Comparison of ENCODE assay signal across 32 cellular contexts in the genomic region with DNA sequence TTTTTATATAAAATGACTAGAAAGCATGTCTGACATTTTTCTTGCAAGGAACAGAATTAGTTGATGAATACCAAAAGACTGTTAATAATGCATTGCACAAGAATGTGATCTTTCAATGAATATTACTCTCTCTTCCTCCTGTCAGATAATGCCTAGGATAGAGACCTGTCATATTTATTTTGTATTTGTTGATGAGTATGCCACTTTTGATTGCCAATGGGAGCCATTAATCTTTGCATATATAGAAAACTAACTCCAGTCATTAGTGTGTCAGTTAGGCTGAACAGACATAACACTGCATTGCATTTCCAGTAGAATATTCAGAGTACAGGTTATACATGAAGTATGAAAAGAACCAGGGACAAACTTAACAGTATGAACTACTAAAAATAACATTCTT.
DNase-seq lines count a peak whose midpoint lies in the region; TF ChIP-seq lines count a peak whose summit lies in the region.
"Had no signal": no experiment of that assay in that cellular context is flagged by ENCODE, and none has a peak within 500 bp of the region (broad histone marks: within the 10 kb centered on the region; RNA-seq: fewer than 3 reads in every experiment).

No MANE protein-coding gene starts in this region.

- H3K79me2 ChIP-seq in Karpas-422 (ENCODE audit: low read length): no peaks in the 10 kb centered on the region
- H3K79me2 ChIP-seq in SU-DHL-6 (ENCODE audit: insufficient read depth, low read length): no peaks in the 10 kb centered on the region
- no peaks in the 10 kb centered on the region for H3K79me2 ChIP-seq in neural cell (replicated peaks; ENCODE audit: insufficient read depth, low read length)

- TF ChIP-seq RAD21 in neural cell (conservative IDR thresholded peaks at IDR 0.05): no peak

- H4K20me1 ChIP-seq in Karpas-422 (ENCODE audit: insufficient read depth, low read depth, low read length) (no peaks in the 10 kb centered on the region), SU-DHL-6 (ENCODE audit: low read depth, low read length) (no peaks in the 10 kb centered on the region), neural cell (ENCODE audit: insufficient read depth) (no peaks in the 10 kb centered on the region)
- H4K20me1 ChIP-seq: BLaER1; BLaER1 treated with 17β-estradiol and CSF1 and Interleukin-3, amounts not matched to agents 10 nM and 100 nM had no signal

- no peaks in the 10 kb centered on the region for H3F3A ChIP-seq in SU-DHL-6 (ENCODE audit: insufficient read depth)
- no peaks in the 10 kb centered on the region for H3F3A ChIP-seq in neural cell (ENCODE audit: insufficient read depth, low read length, poor library complexity, severe bottlenecking)

- no peaks in the 10 kb centered on the region for H3K9me3 ChIP-seq in Karpas-422 (ENCODE audit: low read length)
- no peaks in the 10 kb centered on the region for H3K9me3 ChIP-seq in SU-DHL-6 (ENCODE audit: insufficient read depth, low read length)
- H3K9me3 ChIP-seq in neural cell (ENCODE audit: low read length): no peaks in the 10 kb centered on the region
- H3K9me3 ChIP-seq: A549; BE2C; BLaER1; BLaER1 treated with 17β-estradiol and CSF1 and Interleukin-3, amounts not matched to agents 10 nM and 100 nM; Caco-2 had no signal

- H3K36me3 Mint-ChIP-seq in CD14-positive monocyte: no peaks in the 10 kb centered on the region
- H3K36me3 Mint-ChIP-seq: CD4-positive, alpha-beta memory T cell; CD4-positive, CD25-positive, alpha-beta regulatory T cell; CD8-positive, alpha-beta T cell had no signal

- peaks cover 0 to 3% (median 1%) of the 10 kb centered on the region in 7 donors for H3K9me3 Mint-ChIP-seq in CD14-positive monocyte

- H3K27me3 ChIP-seq in Karpas-422 (ENCODE audit: low read length): no peaks in the 10 kb centered on the region
- no peaks in the 10 kb centered on the region for H3K27me3 ChIP-seq in SU-DHL-6 (ENCODE audit: low read length)
- no peaks in the 10 kb centered on the region for H3K27me3 ChIP-seq in neural cell (ENCODE audit: insufficient read depth, low read depth, low read length)
- H3K27me3 ChIP-seq: BE2C; BLaER1; BLaER1 treated with 17β-estradiol and CSF1 and Interleukin-3, amounts not matched to agents 10 nM and 100 nM had no signal

- DNase-seq in Karpas-422 (no peak), posterior cingulate gyrus (no peak), CD14-positive monocyte (ENCODE audit: low spot score) (no peak)
- DNase-seq in activated CD4-positive, CD25-positive, alpha-beta regulatory T cell treated with anti-CD3 and anti-CD28 coated beads, Interleukin-2, amount 50 U/mL, for 72 hours: no peak
- DNase-seq: 8988T; ACHN; AML-193; BE2C; C1 segment of cervical spinal cord; Caco-2; Calu3; CD4-positive, alpha-beta memory T cell; CD4-positive, alpha-beta T cell; CD4-positive, CD25-positive, alpha-beta regulatory T cell; CD8-positive, alpha-beta memory T cell; CD8-positive, alpha-beta T cell; COR-L47; DMS 273 treated with DMSO at 0.1 percent for 48 hours; DMS153; DMS53; DMS79; DMS79 treated with DMSO at 0.1 percent for 48 hours; DND-41; EL had no signal

- H3K4me1 ChIP-seq in Karpas-422 (ENCODE audit: low read length): no peaks in the 10 kb centered on the region
- H3K4me1 ChIP-seq: A549, BE2C, BLaER1, Caco-2 had no signal

- no peak overlapping the region for H3K4me3 Mint-ChIP-seq in CD14-positive monocyte
- H3K4me3 Mint-ChIP-seq: B cell; CD4-positive, alpha-beta memory T cell; CD4-positive, alpha-beta T cell; CD4-positive, CD25-positive, alpha-beta regulatory T cell; CD8-positive, alpha-beta memory T cell; CD8-positive, alpha-beta T cell had no signal

- no peaks in the 10 kb centered on the region for H3K36me3 ChIP-seq in Karpas-422 (ENCODE audit: insufficient read depth, low read length)
- no peaks in the 10 kb centered on the region for H3K36me3 ChIP-seq in SU-DHL-6 (ENCODE audit: low read length)
- H3K36me3 ChIP-seq in neural cell (ENCODE audit: insufficient read depth, low read length): no peaks in the 10 kb centered on the region
- H3K36me3 ChIP-seq: BE2C; BLaER1; BLaER1 treated with 17β-estradiol and CSF1 and Interleukin-3, amounts not matched to agents 10 nM and 100 nM had no signal

- peak; percentile 93 for TF ChIP-seq EP300 in neural cell (conservative IDR thresholded peaks at IDR 0.05; ENCODE audit: poor library complexity, severe bottlenecking)

- no peaks in the 10 kb centered on the region for H3K9me2 ChIP-seq in Karpas-422 (replicated peaks; ENCODE audit: insufficient read depth, low read length)
- H3K9me2 ChIP-seq in SU-DHL-6 (replicated peaks; ENCODE audit: insufficient read depth, low read length): no peaks in the 10 kb centered on the region
- H3K9me2 ChIP-seq in neural cell (ENCODE audit: insufficient read depth, low read length): no peaks in the 10 kb centered on the region

- no peaks in the 10 kb centered on the region for H3K4me1 Mint-ChIP-seq in CD14-positive monocyte
- H3K4me1 Mint-ChIP-seq: B cell; CD4-positive, alpha-beta memory T cell; CD4-positive, CD25-positive, alpha-beta regulatory T cell; CD8-positive, alpha-beta memory T cell had no signal

- intact Hi-C loops in posterior cingulate gyrus (cut with DNase I) (no loop called here), CD14-positive monocyte (cut with micrococcal nuclease) (no loop called here)

- no peak overlapping the region for H3K27ac ChIP-seq in Karpas-422 (ENCODE audit: low read length)
- H3K27ac ChIP-seq in SU-DHL-6 (ENCODE audit: low read depth, low read length): no peak overlapping the region
- H3K27ac ChIP-seq in neural cell (ENCODE audit: low read length): no peak overlapping the region
- H3K27ac ChIP-seq: 22Rv1; A549; BLaER1; BLaER1 treated with 17β-estradiol and CSF1 and Interleukin-3, amounts not matched to agents 10 nM and 100 nM; C4-2B had no signal

- no peak for TF ChIP-seq CTCF in SU-DHL-6 (IDR thresholded peaks at IDR 0.05; ENCODE audit: insufficient read depth, low read length, poor library complexity, severe bottlenecking)
- TF ChIP-seq CTCF in neural cell (IDR thresholded peaks at IDR 0.05; ENCODE audit: poor library complexity, severe bottlenecking): no peak
- no peak for TF ChIP-seq CTCF in CD14-positive monocyte (IDR thresholded peaks at IDR 0.05)

- H3K4me3 ChIP-seq in Karpas-422 (ENCODE audit: low read length): no peak overlapping the region
- no peak overlapping the region for H3K4me3 ChIP-seq in SU-DHL-6 (ENCODE audit: insufficient read depth, low read length, poor library complexity, severe bottlenecking)
- H3K4me3 ChIP-seq in neural cell (ENCODE audit: low read length): no peak overlapping the region
- H3K4me3 ChIP-seq: A549; BLaER1; BLaER1 treated with 17β-estradiol and CSF1 and Interleukin-3, amounts not matched to agents 10 nM and 100 nM had no signal

- H3K4me2 ChIP-seq in Karpas-422 (ENCODE audit: low read depth, low read length, poor library complexity, severe bottlenecking) (no peak overlapping the region), SU-DHL-6 (ENCODE audit: low read depth, low read length, poor library complexity, severe bottlenecking) (no peak overlapping the region), neural cell (ENCODE audit: low read length) (no peak overlapping the region)
- H3K4me2 ChIP-seq: A549; BLaER1; BLaER1 treated with 17β-estradiol and CSF1 and Interleukin-3, amounts not matched to agents 10 nM and 100 nM had no signal

- H3K9ac ChIP-seq in Karpas-422 (ENCODE audit: low read length) (no peak overlapping the region), SU-DHL-6 (ENCODE audit: low read length) (no peak overlapping the region), neural cell (ENCODE audit: low read length) (no peak overlapping the region)
- H3K9ac ChIP-seq: BLaER1; BLaER1 treated with 17β-estradiol and CSF1 and Interleukin-3, amounts not matched to agents 10 nM and 100 nM had no signal

- peaks cover 0 to 2% (median 0%) of the 10 kb centered on the region in 3 donors for H3K27me3 Mint-ChIP-seq in CD14-positive monocyte (ENCODE audit: low read depth in 3 of 3)
- H3K27me3 Mint-ChIP-seq: B cell; CD4-positive, alpha-beta memory T cell; CD4-positive, alpha-beta T cell; CD4-positive, CD25-positive, alpha-beta regulatory T cell; CD8-positive, alpha-beta memory T cell had no signal

- H2AFZ ChIP-seq in Karpas-422 (ENCODE audit: low read length): peak overlapping the region; percentile 72
- peak overlapping the region; percentile 46 for H2AFZ ChIP-seq in SU-DHL-6 (ENCODE audit: low read depth, low read length, severe bottlenecking)
- no peak overlapping the region for H2AFZ ChIP-seq in neural cell (ENCODE audit: low read depth, low read length)

- H3K27ac Mint-ChIP-seq in CD14-positive monocyte: no peak overlapping the region
- H3K27ac Mint-ChIP-seq: B cell; CD4-positive, alpha-beta memory T cell; CD4-positive, alpha-beta T cell; CD4-positive, CD25-positive, alpha-beta regulatory T cell; CD8-positive, alpha-beta memory T cell; CD8-positive, alpha-beta T cell had no signal

TF ChIP-seq in neural cell, 6 proteins besides CTCF, POLR2A, EP300 and RAD21:
- TF ChIP-seq POLR2AphosphoS5 (IDR thresholded peaks at IDR 0.05): peak; percentile 77
- TF ChIP-seq MXI1 (conservative IDR thresholded peaks at IDR 0.05; ENCODE audit: poor library complexity, severe bottlenecking): no peak
